ENCODE assay signal across 23 cellular contexts in genomic region chr7:57339198-57339944, GRCh38.
A peak's percentile ranks its signal among the peaks of the same experiment; 100 is the strongest.
DNase-seq lines count a peak whose midpoint lies in the region; ATAC-seq, FAIRE-seq and TF ChIP-seq lines count a peak whose summit lies in the region.
"Had no signal": no experiment of that assay in that cellular context is flagged by ENCODE, and none has a peak within 500 bp of the region (broad histone marks: within the 10 kb centered on the region; RNA-seq: fewer than 3 reads in every experiment).

No MANE protein-coding gene starts in this region.

- H3K27ac ChIP-seq in liver (ENCODE audit: low read depth in 1 of 2, low read length in 2 of 2): peak overlapping the region; percentile 9 to 70
- no peak overlapping the region for H3K27ac ChIP-seq in HepG2 (ENCODE audit: extremely low read length, insufficient read depth, low read length)
- no peak overlapping the region for H3K27ac ChIP-seq in psoas muscle
- H3K27ac ChIP-seq in skeletal muscle tissue (ENCODE audit: low read depth, low read length): peak overlapping the region; percentile 52
- H3K27ac ChIP-seq: 22Rv1; A549; BLaER1 treated with 17β-estradiol and CSF1 and Interleukin-3, amounts not matched to agents 10 nM and 100 nM; C4-2B had no signal

- CTCF ChIA-PET in HepG2 (lab: Yijun Ruan, JAX; ENCODE audit: low intra/inter-chr PET ratio, low total read pairs): no interaction called here

- no peak overlapping the region for H2AFZ ChIP-seq in HepG2 (ENCODE audit: low read length)

- no peak for TF ChIP-seq EP300 in HepG2 (IDR thresholded peaks at IDR 0.05; ENCODE audit: low read depth in 2 of 2, low read length in 2 of 2)
- no peak for TF ChIP-seq EP300 in HepG2 (CRISPR knock-in tag; IDR thresholded peaks at IDR 0.05; ENCODE audit: borderline replicate concordance)

- TF ChIP-seq POLR2A in HepG2 (IDR thresholded peaks at IDR 0.05; ENCODE audit: insufficient read depth in 1 of 2, low read depth in 2 of 2, low read length in 2 of 2): no peak

- no peak for TF ChIP-seq CTCF in liver (IDR thresholded peaks at IDR 0.05; ENCODE audit: low read depth, low read length, missing input control)
- TF ChIP-seq CTCF in HepG2 (CRISPR knock-in tag; IDR thresholded peaks at IDR 0.05): no peak
- no peak for TF ChIP-seq CTCF in psoas muscle (IDR thresholded peaks at IDR 0.05)

- ATAC-seq in HepG2 (no peak), left lobe of liver (peak; percentile 88), psoas muscle (peak; percentile 75 to 83 (median 82)), HG02571 (IDR thresholded peaks at IDR 0.05; ENCODE audit: unreplicated experiment) (no peak), GM19452 (IDR thresholded peaks at IDR 0.05; ENCODE audit: unreplicated experiment) (no peak)
- ATAC-seq: A549; CD8-positive, alpha-beta T cell had no signal

- peak in 1 of 2 donors; percentile 61 for TF ChIP-seq RAD21 in liver (IDR thresholded peaks at IDR 0.05)
- TF ChIP-seq RAD21 in HepG2 (CRISPR knock-in tag; IDR thresholded peaks at IDR 0.05): no peak

- 33% methylated on average over 11 of the region's 11 CpGs for WGBS in liver
- 26% methylated on average over 10 of the region's 11 CpGs for WGBS in HepG2 (ENCODE audit: low lambda C conversion rate)
- 68 to 69% (median 68%) methylated on average over 11 of the region's 11 CpGs for WGBS in psoas muscle, 3 donors

- H3K4me2 ChIP-seq in HepG2 (ENCODE audit: low read depth, low read length): no peak overlapping the region
- H3K4me2 ChIP-seq: A549 had no signal

- no peaks in the 10 kb centered on the region for H3K79me2 ChIP-seq in HepG2 (ENCODE audit: insufficient read depth, low read length)

- POLR2A ChIA-PET in HepG2 (lab: Yijun Ruan, JAX): no interaction called here

- no peak overlapping the region for H3K9ac ChIP-seq in liver (ENCODE audit: low read depth in 1 of 2, low read length in 2 of 2)
- H3K9ac ChIP-seq in HepG2 (ENCODE audit: insufficient read depth, low read depth, low read length): no peak overlapping the region
- no peak overlapping the region for H3K9ac ChIP-seq in skeletal muscle tissue (ENCODE audit: low read depth in 1 of 3, low read length in 3 of 3)
- H3K9ac ChIP-seq: BLaER1 treated with 17β-estradiol and CSF1 and Interleukin-3, amounts not matched to agents 10 nM and 100 nM had no signal

- no peaks in the 10 kb centered on the region for H3K9me3 ChIP-seq in liver (ENCODE audit: control insufficient read depth in 4 of 4, low read length in 3 of 4)
- peaks cover 97% of the 10 kb centered on the region for H3K9me3 ChIP-seq in HepG2 (ENCODE audit: low read length)
- no peaks in the 10 kb centered on the region for H3K9me3 ChIP-seq in psoas muscle
- no peaks in the 10 kb centered on the region for H3K9me3 ChIP-seq in skeletal muscle tissue (ENCODE audit: control insufficient read depth in 3 of 3, low read length in 3 of 3)
- H3K9me3 ChIP-seq: A549, BE2C, Caco-2 had no signal

- no peaks in the 10 kb centered on the region for H3K36me3 ChIP-seq in liver (ENCODE audit: control insufficient read depth in 4 of 4, insufficient read depth in 3 of 4, low read depth in 1 of 4, low read length in 3 of 4)
- H3K36me3 ChIP-seq in HepG2 (replicated peaks in 1 of 2; ENCODE audit: control insufficient read depth in 1 of 2, insufficient read depth in 2 of 2, low read length in 2 of 2): no peaks in the 10 kb centered on the region
- no peaks in the 10 kb centered on the region for H3K36me3 ChIP-seq in psoas muscle (ENCODE audit: insufficient read depth in 1 of 2, low read depth in 1 of 2)
- no peaks in the 10 kb centered on the region for H3K36me3 ChIP-seq in skeletal muscle tissue (ENCODE audit: control insufficient read depth in 3 of 3, insufficient read depth in 3 of 3, low read length in 3 of 3)
- H3K36me3 ChIP-seq: BE2C; BLaER1 treated with 17β-estradiol and CSF1 and Interleukin-3, amounts not matched to agents 10 nM and 100 nM had no signal

- H3K4me1 ChIP-seq in liver (ENCODE audit: control insufficient read depth in 4 of 4, insufficient read depth in 4 of 4, low read length in 3 of 4) (peaks cover 7 to 52% (median 31%) of the 10 kb centered on the region in 4 donors), HepG2 (ENCODE audit: insufficient read depth, low read length) (no peaks in the 10 kb centered on the region), psoas muscle (no peaks in the 10 kb centered on the region), skeletal muscle tissue (ENCODE audit: control insufficient read depth in 3 of 3, insufficient read depth in 3 of 3, low read length in 3 of 3) (peaks cover 0 to 7% (median under 1%) of the 10 kb centered on the region in 3 donors)
- H3K4me1 ChIP-seq: A549, BE2C, Caco-2 had no signal

- FAIRE-seq in HepG2 (lab: Jason Lieb, UNC): no peak
- FAIRE-seq: A549, D721Med, G401.6, GM12891, GM19239 had no signal

- intact Hi-C loops in HepG2 (cut with micrococcal nuclease; ENCODE audit: unreplicated experiment) (no loop called here), psoas muscle (cut with DNase I) (no loop called here)

- in situ Hi-C loops in HepG2 (cut with HindIII; ENCODE audit: extremely low pct_ligation_motif_present, low pct_unique_long_range_greater_than_20kb): no loop called here

- no TSS peak for BruUV-seq in HepG2 (replicated peaks; lab: Mats Ljungman, UMichigan)

- H3K27me3 ChIP-seq in liver (ENCODE audit: control insufficient read depth in 4 of 4, insufficient read depth in 4 of 4, low read length in 3 of 4) (no peaks in the 10 kb centered on the region), HepG2 (ENCODE audit: control insufficient read depth in 1 of 2, insufficient read depth in 2 of 2, low read length in 2 of 2) (no peaks in the 10 kb centered on the region), psoas muscle (ENCODE audit: insufficient read depth in 3 of 3, low read length in 2 of 3) (no peaks in the 10 kb centered on the region), skeletal muscle tissue (ENCODE audit: control insufficient read depth in 3 of 3, insufficient read depth in 3 of 3, low read length in 3 of 3) (no peaks in the 10 kb centered on the region)
- H3K27me3 ChIP-seq: BE2C; BLaER1 treated with 17β-estradiol and CSF1 and Interleukin-3, amounts not matched to agents 10 nM and 100 nM had no signal

- no peaks in the 10 kb centered on the region for H4K20me1 ChIP-seq in HepG2 (ENCODE audit: insufficient read depth, low read length)
- H4K20me1 ChIP-seq: BLaER1 treated with 17β-estradiol and CSF1 and Interleukin-3, amounts not matched to agents 10 nM and 100 nM had no signal

- DNase-seq in HepG2 (ENCODE audit: low spot score): no peak
- peak; percentile 80 for DNase-seq in left lobe of liver (ENCODE audit: low spot score)
- DNase-seq in psoas muscle: peak in 1 of 2 donors; percentile 57
- DNase-seq in T-helper 2 cell: no peak
- DNase-seq: BE2C; Caco-2; Calu3; CD4-positive, alpha-beta T cell; CD8-positive, alpha-beta T cell; DMS79 treated with DMSO at 0.1 percent for 48 hours; GF-D8 had no signal

- no peak overlapping the region for H3K4me3 ChIP-seq in liver (ENCODE audit: low read depth in 1 of 3, low read length in 3 of 3)
- H3K4me3 ChIP-seq in HepG2 (replicated peaks in 1 of 3; ENCODE audit: insufficient read depth in 1 of 3, low read depth in 2 of 3, low read length in 3 of 3): no peak overlapping the region
- H3K4me3 ChIP-seq in psoas muscle: no peak overlapping the region
- H3K4me3 ChIP-seq in skeletal muscle tissue (ENCODE audit: low read length in 3 of 3): no peak overlapping the region
- H3K4me3 ChIP-seq: A549; BLaER1 treated with 17β-estradiol and CSF1 and Interleukin-3, amounts not matched to agents 10 nM and 100 nM had no signal

TF ChIP-seq in liver, 16 proteins besides CTCF, POLR2A, EP300 and RAD21 (continues in another document):
- TF ChIP-seq, protein P1, sequence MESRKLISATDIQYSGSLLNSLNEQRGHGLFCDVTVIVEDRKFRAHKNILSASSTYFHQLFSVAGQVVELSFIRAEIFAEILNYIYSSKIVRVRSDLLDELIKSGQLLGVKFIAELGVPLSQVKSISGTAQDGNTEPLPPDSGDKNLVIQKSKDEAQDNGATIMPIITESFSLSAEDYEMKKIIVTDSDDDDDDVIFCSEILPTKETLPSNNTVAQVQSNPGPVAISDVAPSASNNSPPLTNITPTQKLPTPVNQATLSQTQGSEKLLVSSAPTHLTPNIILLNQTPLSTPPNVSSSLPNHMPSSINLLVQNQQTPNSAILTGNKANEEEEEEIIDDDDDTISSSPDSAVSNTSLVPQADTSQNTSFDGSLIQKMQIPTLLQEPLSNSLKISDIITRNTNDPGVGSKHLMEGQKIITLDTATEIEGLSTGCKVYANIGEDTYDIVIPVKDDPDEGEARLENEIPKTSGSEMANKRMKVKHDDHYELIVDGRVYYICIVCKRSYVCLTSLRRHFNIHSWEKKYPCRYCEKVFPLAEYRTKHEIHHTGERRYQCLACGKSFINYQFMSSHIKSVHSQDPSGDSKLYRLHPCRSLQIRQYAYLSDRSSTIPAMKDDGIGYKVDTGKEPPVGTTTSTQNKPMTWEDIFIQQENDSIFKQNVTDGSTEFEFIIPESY (IDR thresholded peaks at IDR 0.05): no peak
- TF ChIP-seq MAX (IDR thresholded peaks at IDR 0.05): no peak
- no peak for TF ChIP-seq NR2F2 (IDR thresholded peaks at IDR 0.05)

TF ChIP-seq in HepG2, 621 proteins besides CTCF, POLR2A, EP300 and RAD21:
- TF ChIP-seq ATF3 (CRISPR knock-in tag; IDR thresholded peaks at IDR 0.05) (no peak), ZNF891 (CRISPR knock-in tag; IDR thresholded peaks at IDR 0.05) (no peak), REL (CRISPR knock-in tag; conservative IDR thresholded peaks at IDR 0.05) (no peak), KAT2B (IDR thresholded peaks at IDR 0.05; ENCODE audit: borderline replicate concordance, low read depth, low read length) (no peak)

Comparison
In these comparisons a context has a peak if more than half of its experiments do, and no peak if none do; other contexts are left out.
1. H3K27ac ChIP-seq: peak in liver (2 of 2) and skeletal muscle tissue (single experiment); none in HepG2 (single experiment) and psoas muscle (single experiment).
2. ATAC-seq: peak in left lobe of liver (single experiment) and psoas muscle (4 of 4); none in HepG2 (single experiment), HG02571 (single experiment) and GM19452 (single experiment).